ENCODE assay signal across 13 cellular contexts in the genomic region with DNA sequence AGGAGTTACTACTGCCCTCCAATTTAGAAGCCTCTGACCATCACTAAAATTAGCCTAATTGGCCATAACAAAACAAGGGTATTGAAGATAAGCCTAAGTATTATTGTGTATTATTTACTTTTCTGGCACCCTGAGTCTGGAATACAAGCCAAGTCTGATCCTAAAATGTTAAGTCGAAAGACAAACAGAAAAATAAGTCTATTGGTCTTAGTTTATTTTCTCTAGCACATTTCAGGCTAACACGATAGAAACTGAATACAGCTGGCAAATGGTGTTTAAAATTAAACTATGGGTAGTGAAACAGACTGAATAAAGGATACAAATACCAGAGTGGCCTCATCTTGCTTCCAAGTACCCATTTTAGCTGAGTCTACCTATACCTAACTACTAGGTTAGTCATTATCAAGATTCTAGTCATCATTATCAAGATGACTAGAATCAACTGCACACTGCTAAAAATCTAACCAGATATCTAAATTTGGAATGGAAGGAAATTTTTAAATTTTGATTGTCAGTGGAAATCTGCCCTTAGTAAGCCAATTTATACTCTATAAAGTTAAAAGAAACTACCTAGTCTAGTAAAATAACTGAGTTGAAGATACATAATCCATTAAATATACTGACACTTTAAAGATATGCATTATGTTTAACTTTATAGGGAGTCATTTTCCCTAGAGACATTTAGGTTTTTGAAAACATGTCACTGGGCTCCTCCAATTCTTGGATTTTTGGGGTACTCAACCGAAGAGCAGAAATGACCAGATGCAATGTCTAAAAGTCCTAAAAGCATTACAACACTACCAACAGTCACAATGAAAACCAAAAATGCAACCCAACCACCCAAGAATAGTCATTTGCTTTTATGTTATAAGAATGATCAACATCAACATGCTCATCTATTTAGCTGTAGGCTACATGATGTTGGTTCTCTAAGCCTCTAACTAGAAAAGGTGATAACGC.
DNase-seq lines count a peak whose midpoint lies in the region; ATAC-seq lines count a peak whose summit lies in the region.
"Had no signal": no experiment of that assay in that cellular context is flagged by ENCODE, and none has a peak within 500 bp of the region (broad histone marks: within the 10 kb centered on the region; RNA-seq: fewer than 3 reads in every experiment).

No MANE protein-coding gene starts in this region.

- H3K4me1 ChIP-seq in muscle layer of duodenum (ENCODE audit: control insufficient read depth in 1 of 2, insufficient read depth in 2 of 2, low read length in 2 of 2): peaks cover 11 to 20% of the 10 kb centered on the region in 2 donors
- no peaks in the 10 kb centered on the region for H3K4me1 ChIP-seq in CD8-positive, alpha-beta memory T cell (ENCODE audit: insufficient read depth, low read length)

- DNase-seq in SIG-M5 treated with dmso at 0.1 percent for 504 hours (lab: John Stamatoyannopoulos, UW; ENCODE audit: unreplicated experiment) (no peak), posterior vena cava (ENCODE audit: low spot score) (no peak)
- DNase-seq in effector memory CD8-positive, alpha-beta T cell: no peak
- DNase-seq in CD8-positive, alpha-beta memory T cell: no peak
- DNase-seq: activated B cell treated with CpG ODN at 0.5 μM for 24 hours, NCI-H1417 treated with DMSO at 0.1 percent for 48 hours had no signal

- intact Hi-C loops in posterior vena cava (cut with DNase I): no loop called here

- POLR2A ChIA-PET in CD8-positive, alpha-beta memory T cell (lab: Charles Lee): no interaction called here

- H3K4me3 ChIP-seq in muscle layer of duodenum (ENCODE audit: low read depth in 1 of 2, low read length in 2 of 2): no peak overlapping the region
- no peak overlapping the region for H3K4me3 ChIP-seq in CD8-positive, alpha-beta memory T cell (ENCODE audit: low read length)

- H3K36me3 ChIP-seq in muscle layer of duodenum (ENCODE audit: control insufficient read depth in 1 of 2, insufficient read depth in 2 of 2, low read length in 2 of 2): no peaks in the 10 kb centered on the region
- H3K36me3 ChIP-seq in CD8-positive, alpha-beta memory T cell (ENCODE audit: insufficient read depth, low read length): no peaks in the 10 kb centered on the region

- no peak overlapping the region for H3K27ac Mint-ChIP-seq in effector memory CD8-positive, alpha-beta T cell
- peak overlapping the region in 3 of 8 donors; percentile 37 to 64 (median 47) for H3K27ac Mint-ChIP-seq in CD8-positive, alpha-beta memory T cell
- H3K27ac Mint-ChIP-seq: activated B cell treated with CpG ODN at 0.5 μM for 24 hours had no signal

- H3K9me3 ChIP-seq in muscle layer of duodenum (ENCODE audit: control insufficient read depth in 1 of 2, low read length in 2 of 2): no peaks in the 10 kb centered on the region
- no peaks in the 10 kb centered on the region for H3K9me3 ChIP-seq in CD8-positive, alpha-beta memory T cell (ENCODE audit: low read length)

- peaks cover 3 to 15% of the 10 kb centered on the region in 2 donors for H3K4me1 Mint-ChIP-seq in effector memory CD8-positive, alpha-beta T cell (ENCODE audit: low read depth in 2 of 2)
- peaks cover 10 to 30% (median 16%) of the 10 kb centered on the region in 3 donors for H3K4me1 Mint-ChIP-seq in CD8-positive, alpha-beta memory T cell

- CTCF ChIA-PET in CD8-positive, alpha-beta memory T cell (lab: Charles Lee): no interaction called here

- H3K27me3 Mint-ChIP-seq in effector memory CD8-positive, alpha-beta T cell: no peaks in the 10 kb centered on the region
- no peaks in the 10 kb centered on the region for H3K27me3 Mint-ChIP-seq in CD8-positive, alpha-beta memory T cell
- H3K27me3 Mint-ChIP-seq: activated B cell treated with CpG ODN at 0.5 μM for 24 hours; stimulated activated memory B cell treated with anti-CD40 and anti-IgM and Interleukin-4, amounts not matched to agents 10 μg/mL and 1 μg/mL and 100 μg/mL, for 72 hours had no signal

- H3K9me3 Mint-ChIP-seq in effector memory CD8-positive, alpha-beta T cell: no peaks in the 10 kb centered on the region
- no peaks in the 10 kb centered on the region for H3K9me3 Mint-ChIP-seq in CD8-positive, alpha-beta memory T cell
- H3K9me3 Mint-ChIP-seq: activated B cell treated with CpG ODN at 0.5 μM for 24 hours; neural crest cell; stimulated activated memory B cell treated with anti-CD40 and anti-IgM and Interleukin-4, amounts not matched to agents 10 μg/mL and 1 μg/mL and 100 μg/mL, for 72 hours had no signal

- H3K36me3 Mint-ChIP-seq in effector memory CD8-positive, alpha-beta T cell (ENCODE audit: insufficient read depth): peaks cover 6% of the 10 kb centered on the region
- peaks cover 0 to 31% (median 7%) of the 10 kb centered on the region in 3 donors for H3K36me3 Mint-ChIP-seq in CD8-positive, alpha-beta memory T cell

- peak overlapping the region; percentile 3 for H3K27ac ChIP-seq in muscle layer of duodenum (ENCODE audit: low read length)
- no peak overlapping the region for H3K27ac ChIP-seq in CD8-positive, alpha-beta memory T cell (ENCODE audit: low read depth, low read length)
- H3K27ac ChIP-seq: epithelial cell of prostate had no signal

- H3K27me3 ChIP-seq in muscle layer of duodenum (ENCODE audit: low read depth, low read length): no peaks in the 10 kb centered on the region
- no peaks in the 10 kb centered on the region for H3K27me3 ChIP-seq in CD8-positive, alpha-beta memory T cell (ENCODE audit: insufficient read depth, low read length, poor library complexity, severe bottlenecking)

- ATAC-seq in GM18502 (IDR thresholded peaks at IDR 0.05; ENCODE audit: poor library complexity, unreplicated experiment) (peak; percentile 67), GM21515 (IDR thresholded peaks at IDR 0.05; ENCODE audit: unreplicated experiment) (peak; percentile 63), HG03442 (IDR thresholded peaks at IDR 0.05; ENCODE audit: unreplicated experiment) (peak; percentile 46)
- no peak for ATAC-seq in effector memory CD8-positive, alpha-beta T cell (replicated peaks)
- ATAC-seq: stimulated activated memory B cell treated with anti-CD40 and anti-IgM and Interleukin-4, amounts not matched to agents 10 μg/mL and 1 μg/mL and 100 μg/mL, for 72 hours had no signal

- no peak overlapping the region for H3K4me3 Mint-ChIP-seq in effector memory CD8-positive, alpha-beta T cell
- H3K4me3 Mint-ChIP-seq in CD8-positive, alpha-beta memory T cell: no peak overlapping the region
- H3K4me3 Mint-ChIP-seq: activated B cell treated with CpG ODN at 0.5 μM for 24 hours; neural crest cell; stimulated activated memory B cell treated with anti-CD40 and anti-IgM and Interleukin-4, amounts not matched to agents 10 μg/mL and 1 μg/mL and 100 μg/mL, for 72 hours had no signal
